ENCODE assay signal across 16 cellular contexts in the genomic region with DNA sequence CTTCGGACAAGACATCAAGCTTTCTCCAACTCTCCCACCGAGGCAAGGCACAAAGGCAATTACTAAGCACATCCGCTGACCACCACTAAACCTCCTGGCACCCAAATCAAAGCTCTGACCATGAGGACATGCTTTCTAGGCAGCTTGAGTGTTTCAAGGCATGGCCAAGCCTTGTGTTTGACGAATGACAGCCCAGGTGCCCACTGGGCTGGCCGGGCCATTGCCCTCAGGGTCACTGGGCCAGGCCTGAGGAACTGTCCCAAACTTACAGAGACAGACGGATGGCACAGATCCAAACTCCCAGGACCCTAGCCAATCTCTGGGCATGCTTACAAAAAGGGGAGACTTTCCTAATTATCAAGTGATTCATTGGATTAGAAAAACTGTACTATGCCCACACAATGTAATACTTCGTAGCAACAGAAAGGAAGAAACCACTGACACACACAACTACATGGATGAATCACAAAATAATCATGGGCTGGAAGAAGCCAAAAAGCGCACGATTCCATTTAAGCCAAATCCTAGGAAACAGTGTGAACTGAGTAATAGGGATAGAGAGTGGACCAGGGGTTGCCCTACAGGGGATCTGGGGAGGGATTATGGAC. TPM values are rescaled to one million over a fixed set of nuclear protein-coding genes. Genes with fewer than 3 reads are reported as not detected.
DNase-seq lines count a peak whose midpoint lies in the region; ATAC-seq and TF ChIP-seq lines count a peak whose summit lies in the region.
"Had no signal": no experiment of that assay in that cellular context is flagged by ENCODE, and none has a peak within 500 bp of the region (broad histone marks: within the 10 kb centered on the region; RNA-seq: fewer than 3 reads in every experiment).

No MANE protein-coding gene starts in this region.

- DNase-seq in MCF 10A (ENCODE audit: unreplicated experiment): peak; percentile 83
- no peak for DNase-seq in breast epithelium (ENCODE audit: low spot score in 2 of 2)
- DNase-seq in chondrocyte (ENCODE audit: low spot score): no peak
- peak; percentile 15 for DNase-seq in glomerular visceral epithelial cell (ENCODE audit: extremely low spot score)
- peak; percentile 21 for DNase-seq in upper lobe of right lung
- no peak for DNase-seq in activated naive CD4-positive, alpha-beta T cell treated with anti-CD3 and anti-CD28 coated beads, Interleukin-2, amount 50 U/mL, for 16 hours
- no peak for DNase-seq in activated T-helper 2 cell treated with anti-CD3 and anti-CD28 coated beads, Interferon-gamma antibody, Interleukin-2, Interleukin-4, amounts not matched to agents 10 μg/mL and 5 μg/mL and 100 μg/mL, durations not matched to agents 14 hours and 24 hours and 36 hours (ENCODE audit: low spot score)
- no peak for DNase-seq in NCI-H1694 (lab: John Stamatoyannopoulos, UW)
- DNase-seq: activated effector memory CD4-positive, alpha-beta T cell treated with Interleukin-2 at 50 U/mL for 16 hours; CD4-positive, alpha-beta memory T cell; effector CD8-positive, alpha-beta T cell; NCI-H748 treated with DMSO at 0.1 percent for 48 hours; SW 1271 had no signal

- POLR2A ChIA-PET in MCF 10A (lab: Yijun Ruan, JAX): interaction anchor here (0.6 to 1.7 kb wide), 5 partner anchors 10 to 49 kb away, joined by 3 to 16 read pairs (median 6); a partner anchor contains a TSS

- no peak for ATAC-seq in upper lobe of right lung
- ATAC-seq: GM23338 had no signal

- intact Hi-C loops in MCF 10A (cut with micrococcal nuclease): loop anchor here (10.0 kb wide), 1 partner anchor 271 kb away; no protein-coding TSS in a partner anchor
- intact Hi-C loops in breast epithelium (cut with DNase I; ENCODE audit: low total_unique reads): no loop called here
- intact Hi-C loops in upper lobe of right lung (cut with DNase I): no loop called here
- intact Hi-C loops in activated T-helper 2 cell treated with anti-CD3 and anti-CD28 coated beads, Interferon-gamma antibody, Interleukin-2, Interleukin-4, amounts not matched to agents 10 μg/mL and 5 μg/mL and 100 μg/mL, durations not matched to agents 14 hours and 24 hours and 36 hours (cut with micrococcal nuclease): no loop called here

- H3K4me1 ChIP-seq in breast epithelium: peaks cover 0 to 4% of the 10 kb centered on the region in 2 donors
- peaks cover 17% of the 10 kb centered on the region for H3K4me1 ChIP-seq in upper lobe of right lung

- H3K4me1 Mint-ChIP-seq in MCF 10A (ENCODE audit: insufficient read depth, unreplicated experiment) (peaks cover 67% of the 10 kb centered on the region), chondrocyte (ENCODE audit: low read depth) (peaks cover 77% of the 10 kb centered on the region)
- H3K4me1 Mint-ChIP-seq in activated T-helper 2 cell treated with anti-CD3 and anti-CD28 coated beads, Interferon-gamma antibody, Interleukin-2, Interleukin-4, amounts not matched to agents 10 μg/mL and 5 μg/mL and 100 μg/mL, durations not matched to agents 14 hours and 24 hours and 36 hours (ENCODE audit: low read depth): peaks cover 9% of the 10 kb centered on the region

- TF ChIP-seq CTCF in MCF 10A (IDR thresholded peaks at IDR 0.05; ENCODE audit: unreplicated experiment) (no peak), breast epithelium (IDR thresholded peaks at IDR 0.05) (no peak), chondrocyte (IDR thresholded peaks at IDR 0.05) (no peak), upper lobe of right lung (IDR thresholded peaks at IDR 0.05) (no peak)

- H3K9me3 Mint-ChIP-seq in MCF 10A (ENCODE audit: unreplicated experiment): no peaks in the 10 kb centered on the region
- H3K9me3 Mint-ChIP-seq in chondrocyte (ENCODE audit: low read depth): no peaks in the 10 kb centered on the region
- no peaks in the 10 kb centered on the region for H3K9me3 Mint-ChIP-seq in activated T-helper 2 cell treated with anti-CD3 and anti-CD28 coated beads, Interferon-gamma antibody, Interleukin-2, Interleukin-4, amounts not matched to agents 10 μg/mL and 5 μg/mL and 100 μg/mL, durations not matched to agents 14 hours and 24 hours and 36 hours
- H3K9me3 Mint-ChIP-seq: CD4-positive, alpha-beta memory T cell; GM23338 had no signal

- TF ChIP-seq POLR2A in breast epithelium (IDR thresholded peaks at IDR 0.05): no peak

- no peak overlapping the region for H3K4me3 Mint-ChIP-seq in MCF 10A (ENCODE audit: unreplicated experiment)
- no peak overlapping the region for H3K4me3 Mint-ChIP-seq in chondrocyte (ENCODE audit: unreplicated experiment)
- no peak overlapping the region for H3K4me3 Mint-ChIP-seq in activated T-helper 2 cell treated with anti-CD3 and anti-CD28 coated beads, Interferon-gamma antibody, Interleukin-2, Interleukin-4, amounts not matched to agents 10 μg/mL and 5 μg/mL and 100 μg/mL, durations not matched to agents 14 hours and 24 hours and 36 hours (ENCODE audit: low read depth)
- H3K4me3 Mint-ChIP-seq: CD4-positive, alpha-beta memory T cell; GM23338 had no signal

- H3K27ac ChIP-seq in breast epithelium (no peak overlapping the region), upper lobe of right lung (no peak overlapping the region)
- H3K27ac ChIP-seq: tibial nerve, VCaP had no signal

- H3K36me3 Mint-ChIP-seq in MCF 10A (ENCODE audit: insufficient read depth, unreplicated experiment) (peaks cover 7% of the 10 kb centered on the region), chondrocyte (ENCODE audit: low read depth) (no peaks in the 10 kb centered on the region)
- no peaks in the 10 kb centered on the region for H3K36me3 Mint-ChIP-seq in activated T-helper 2 cell treated with anti-CD3 and anti-CD28 coated beads, Interferon-gamma antibody, Interleukin-2, Interleukin-4, amounts not matched to agents 10 μg/mL and 5 μg/mL and 100 μg/mL, durations not matched to agents 14 hours and 24 hours and 36 hours (ENCODE audit: low read depth)
- H3K36me3 Mint-ChIP-seq: CD4-positive, alpha-beta memory T cell had no signal

- BruUV-seq in MCF 10A (replicated peaks; lab: Mats Ljungman, UMichigan): no TSS peak

- H3K9me3 ChIP-seq in breast epithelium (no peaks in the 10 kb centered on the region), upper lobe of right lung (no peaks in the 10 kb centered on the region)
- H3K9me3 ChIP-seq: tibial nerve had no signal

- H3K27ac Mint-ChIP-seq in MCF 10A (ENCODE audit: low read depth, unreplicated experiment) (peak overlapping the region; percentile 61), chondrocyte (ENCODE audit: unreplicated experiment) (peak overlapping the region; percentile 85)
- H3K27ac Mint-ChIP-seq in activated T-helper 2 cell treated with anti-CD3 and anti-CD28 coated beads, Interferon-gamma antibody, Interleukin-2, Interleukin-4, amounts not matched to agents 10 μg/mL and 5 μg/mL and 100 μg/mL, durations not matched to agents 14 hours and 24 hours and 36 hours: no peak overlapping the region
- H3K27ac Mint-ChIP-seq: CD4-positive, alpha-beta memory T cell; GM23338 had no signal

- CTCF ChIA-PET in MCF 10A (lab: Yijun Ruan, JAX): no interaction called here

- H3K27me3 ChIP-seq in breast epithelium (no peaks in the 10 kb centered on the region), upper lobe of right lung (no peaks in the 10 kb centered on the region)

- no peaks in the 10 kb centered on the region for H3K27me3 Mint-ChIP-seq in MCF 10A (ENCODE audit: insufficient read depth, unreplicated experiment)
- no peaks in the 10 kb centered on the region for H3K27me3 Mint-ChIP-seq in chondrocyte (ENCODE audit: low read depth)
- peaks cover 47% of the 10 kb centered on the region for H3K27me3 Mint-ChIP-seq in activated T-helper 2 cell treated with anti-CD3 and anti-CD28 coated beads, Interferon-gamma antibody, Interleukin-2, Interleukin-4, amounts not matched to agents 10 μg/mL and 5 μg/mL and 100 μg/mL, durations not matched to agents 14 hours and 24 hours and 36 hours (ENCODE audit: low read depth)

- H3K36me3 ChIP-seq in breast epithelium (no peaks in the 10 kb centered on the region), upper lobe of right lung (no peaks in the 10 kb centered on the region)
- H3K36me3 ChIP-seq: tibial nerve had no signal

- no peak overlapping the region for H3K4me3 ChIP-seq in breast epithelium
- no peak overlapping the region for H3K4me3 ChIP-seq in upper lobe of right lung
- H3K4me3 ChIP-seq: GM23338, tibial nerve had no signal

RNA-seq across cellular contexts. Expression of a gene that starts 20.2 kb away (rescaled TPM):
- total RNA-seq in MCF 10A (2022): 12.9 and 13.0 TPM in 2 replicates
- 10 to 100 TPM in 2 of 3 donors, under 1 TPM in 1; 0.96 to 12.1 (median 10.8) TPM for total RNA-seq in breast epithelium
- 17.0 to 50.4 TPM (median 19.9 TPM) in 3 replicates for total RNA-seq in chondrocyte
- total RNA-seq in upper lobe of right lung: 33.3 TPM
- 0.37 and 0.55 TPM in 2 replicates for total RNA-seq in activated T-helper 2 cell treated with anti-CD3 and anti-CD28 coated beads, Interferon-gamma antibody, Interleukin-2, Interleukin-4, amounts not matched to agents 10 μg/mL and 5 μg/mL and 100 μg/mL, durations not matched to agents 14 hours and 24 hours and 36 hours

Comparison
In these comparisons a context has a peak if more than half of its experiments do, and no peak if none do; other contexts are left out.
1. DNase-seq: peak in MCF 10A (single experiment), glomerular visceral epithelial cell (single experiment) and upper lobe of right lung (single experiment); none in breast epithelium (0 of 2), chondrocyte (single experiment), activated naive CD4-positive, alpha-beta T cell treated with anti-CD3 and anti-CD28 coated beads, Interleukin-2, amount 50 U/mL, for 16 hours (single experiment), activated T-helper 2 cell treated with anti-CD3 and anti-CD28 coated beads, Interferon-gamma antibody, Interleukin-2, Interleukin-4, amounts not matched to agents 10 μg/mL and 5 μg/mL and 100 μg/mL, durations not matched to agents 14 hours and 24 hours and 36 hours (single experiment) and NCI-H1694 (single experiment).